Comparison of ENCODE assay signal across 26 cellular contexts in genomic region chr4:8376361-8377102, GRCh38.
DNase-seq lines count a peak whose midpoint lies in the region; ATAC-seq and TF ChIP-seq lines count a peak whose summit lies in the region.
"Had no signal": no experiment of that assay in that cellular context is flagged by ENCODE, and none has a peak within 500 bp of the region (broad histone marks: within the 10 kb centered on the region; RNA-seq: fewer than 3 reads in every experiment).

No MANE protein-coding gene starts in this region.

- H3K4me1 Mint-ChIP-seq in activated CD8-positive, alpha-beta T cell treated with anti-CD3 and anti-CD28 coated beads, Interleukin-2, amount 10 ng/mL, durations not matched to agents 7 days and 5 days (ENCODE audit: low read depth), result no peaks in the 10 kb centered on the region
- H3K4me1 Mint-ChIP-seq: B cell had no signal

- WGBS in heart right ventricle, 2 donors, result 86 to 87% methylated on average over 20 of the region's 20 CpGs
- 86 to 92% (median 91%) methylated on average over 11 to 20 of the region's 20 CpGs for WGBS in spleen, 5 donors

- no peak overlapping the region for H3K4me2 ChIP-seq in Karpas-422 (ENCODE audit: low read depth, low read length, poor library complexity, severe bottlenecking)

- H3K9me3 Mint-ChIP-seq in activated CD8-positive, alpha-beta T cell treated with anti-CD3 and anti-CD28 coated beads, Interleukin-2, amount 10 ng/mL, durations not matched to agents 7 days and 5 days (ENCODE audit: insufficient read depth), result no peaks in the 10 kb centered on the region

- no peak for TF ChIP-seq POLR2A in spleen (IDR thresholded peaks at IDR 0.05)

- CTCF ChIA-PET in activated CD8-positive, alpha-beta T cell treated with anti-CD3 and anti-CD28 coated beads, Interleukin-2, amount 10 ng/mL, durations not matched to agents 7 days and 5 days (lab: Charles Lee), result no interaction called here

- H3K27me3 ChIP-seq in heart right ventricle (no peaks in the 10 kb centered on the region), spleen (replicated peaks in 1 of 7) (no peaks in the 10 kb centered on the region), Karpas-422 (ENCODE audit: low read length) (no peaks in the 10 kb centered on the region)
- H3K27me3 ChIP-seq: adrenal gland, breast epithelium, transverse colon had no signal

- H3K27ac ChIP-seq in heart right ventricle (no peak overlapping the region), spleen (no peak overlapping the region), Karpas-422 (ENCODE audit: low read length) (no peak overlapping the region)
- H3K27ac ChIP-seq: adrenal gland, breast epithelium, transverse colon had no signal

- H3K4me3 ChIP-seq in heart right ventricle (no peak overlapping the region), fibroblast of pulmonary artery (replicated peaks; ENCODE audit: low read depth, low read length) (no peak overlapping the region), spleen (no peak overlapping the region), Karpas-422 (ENCODE audit: low read length) (no peak overlapping the region)
- H3K4me3 ChIP-seq: adrenal gland, breast epithelium, K562, transverse colon had no signal

- intact Hi-C loops in cardiac septum (cut with DNase I) (no loop called here), heart right ventricle (cut with DNase I) (no loop called here), spleen (cut with DNase I; ENCODE audit: low total_unique reads) (no loop called here)

- H3K4me3 Mint-ChIP-seq in activated CD8-positive, alpha-beta T cell treated with anti-CD3 and anti-CD28 coated beads, Interleukin-2, amount 10 ng/mL, durations not matched to agents 7 days and 5 days, result no peak overlapping the region
- H3K4me3 Mint-ChIP-seq: B cell had no signal

- H3K9ac ChIP-seq in Karpas-422 (ENCODE audit: low read length), result no peak overlapping the region

- no peak overlapping the region for H2AFZ ChIP-seq in Karpas-422 (ENCODE audit: low read length)

- peaks cover 0 to under 1% (median 0%) of the 10 kb centered on the region in 11 donors for H3K9me3 ChIP-seq in heart right ventricle
- no peaks in the 10 kb centered on the region for H3K9me3 ChIP-seq in spleen
- H3K9me3 ChIP-seq in Karpas-422 (ENCODE audit: low read length), result no peaks in the 10 kb centered on the region
- H3K9me3 ChIP-seq: adrenal gland, breast epithelium, transverse colon had no signal

- POLR2A ChIA-PET in activated CD8-positive, alpha-beta T cell treated with anti-CD3 and anti-CD28 coated beads, Interleukin-2, amount 10 ng/mL, durations not matched to agents 7 days and 5 days (lab: Charles Lee), result no interaction called here

- H3K4me1 ChIP-seq in heart right ventricle (peaks cover 0 to 22% (median 11%) of the 10 kb centered on the region in 9 donors), spleen (no peaks in the 10 kb centered on the region), Karpas-422 (ENCODE audit: low read length) (no peaks in the 10 kb centered on the region)
- H3K4me1 ChIP-seq: adrenal gland, breast epithelium, transverse colon had no signal

- DNase-seq in cardiac septum (ENCODE audit: low spot score) (peak; percentile 71), heart right ventricle (no peak), NCI-H146 (lab: John Stamatoyannopoulos, UW) (peak; percentile 67), fibroblast of pulmonary artery (ENCODE audit: low read depth) (peak; percentile 14), spleen (peak; percentile 49), Karpas-422 (no peak)
- no peak for DNase-seq in activated CD8-positive, alpha-beta T cell treated with anti-CD3 and anti-CD28 coated beads, Interleukin-2, amount 10 ng/mL, durations not matched to agents 7 days and 5 days
- DNase-seq: activated CD4-positive, alpha-beta T cell treated with anti-CD3 and anti-CD28 coated beads for 4 hours; activated CD8-positive, alpha-beta memory T cell treated with anti-CD3 and anti-CD28 coated beads for 24 hours; activated gamma-delta T cell; adrenal gland; cortex of kidney; DMS79; foreskin melanocyte; MM.1S; NCI-H1417 treated with DMSO at 0.1 percent for 48 hours; NCI-H2107; NCI-H446 treated with DMSO at 0.1 percent for 48 hours; OCI-M1; transverse colon had no signal

- TF ChIP-seq CTCF in heart right ventricle (IDR thresholded peaks at IDR 0.05) (no peak), fibroblast of pulmonary artery (IDR thresholded peaks at IDR 0.05; ENCODE audit: low read length, missing control alignments) (no peak), spleen (IDR thresholded peaks at IDR 0.05 in 8 of 11, conservative IDR thresholded peaks at IDR 0.05 in 3 of 11) (no peak)

- H3K27ac Mint-ChIP-seq in activated CD8-positive, alpha-beta T cell treated with anti-CD3 and anti-CD28 coated beads, Interleukin-2, amount 10 ng/mL, durations not matched to agents 7 days and 5 days, result no peak overlapping the region
- H3K27ac Mint-ChIP-seq: B cell had no signal

- no peaks in the 10 kb centered on the region for H3K36me3 Mint-ChIP-seq in activated CD8-positive, alpha-beta T cell treated with anti-CD3 and anti-CD28 coated beads, Interleukin-2, amount 10 ng/mL, durations not matched to agents 7 days and 5 days (ENCODE audit: low read depth)

- no peaks in the 10 kb centered on the region for H4K20me1 ChIP-seq in Karpas-422 (ENCODE audit: insufficient read depth, low read depth, low read length)

- ATAC-seq in heart right ventricle (no peak), GM19463 (IDR thresholded peaks at IDR 0.05; ENCODE audit: unreplicated experiment) (no peak)
- no peak for ATAC-seq in activated CD8-positive, alpha-beta T cell treated with anti-CD3 and anti-CD28 coated beads, Interleukin-2, amount 10 ng/mL, durations not matched to agents 7 days and 5 days
- ATAC-seq: esophagus mucosa, K562, left lobe of liver had no signal

- H3K36me3 ChIP-seq in heart right ventricle (peaks cover 0 to 59% (median 0%) of the 10 kb centered on the region in 9 donors), spleen (peaks cover 0 to 84% (median 14%) of the 10 kb centered on the region in 6 donors), Karpas-422 (ENCODE audit: insufficient read depth, low read length) (no peaks in the 10 kb centered on the region)
- H3K36me3 ChIP-seq: breast epithelium, transverse colon had no signal

- no peaks in the 10 kb centered on the region for H3K27me3 Mint-ChIP-seq in activated CD8-positive, alpha-beta T cell treated with anti-CD3 and anti-CD28 coated beads, Interleukin-2, amount 10 ng/mL, durations not matched to agents 7 days and 5 days (ENCODE audit: low read depth)
- H3K27me3 Mint-ChIP-seq: B cell had no signal

- no peaks in the 10 kb centered on the region for H3K9me2 ChIP-seq in Karpas-422 (replicated peaks; ENCODE audit: insufficient read depth, low read length)

- no peaks in the 10 kb centered on the region for H3K79me2 ChIP-seq in Karpas-422 (ENCODE audit: low read length)

Comparison
In these comparisons a context has a peak if more than half of its experiments do, and no peak if none do; other contexts are left out.
1. DNase-seq: peak in cardiac septum (single experiment), NCI-H146 (single experiment), fibroblast of pulmonary artery (single experiment) and spleen (single experiment); none in heart right ventricle (0 of 2), Karpas-422 (single experiment) and activated CD8-positive, alpha-beta T cell treated with anti-CD3 and anti-CD28 coated beads, Interleukin-2, amount 10 ng/mL, durations not matched to agents 7 days and 5 days (single experiment).